20 cellular contexts compared by ENCODE assay signal in genomic region chr4:82802906-82803305, GRCh38. TPM values are rescaled to one million over a fixed set of nuclear protein-coding genes. Genes with fewer than 3 reads are reported as not detected.
"Had no signal": no experiment of that assay in that cellular context is flagged by ENCODE, and none has a peak within 500 bp of the region (broad histone marks: within the 10 kb centered on the region; RNA-seq: fewer than 3 reads in every experiment).

No MANE protein-coding gene starts in this region.

- ATAC-seq: mucosa of descending colon had no signal

- H3K27me3 ChIP-seq: right atrium auricular region, thyroid gland had no signal

- H3K9me3 Mint-ChIP-seq: activated B cell treated with CpG ODN at 0.5 μM for 24 hours; activated CD4-positive, alpha-beta memory T cell treated with anti-CD3 and anti-CD28 coated beads for 36 hours; brain; memory B cell; neural crest cell had no signal

- H3K36me3 Mint-ChIP-seq: activated CD4-positive, alpha-beta memory T cell treated with anti-CD3 and anti-CD28 coated beads for 36 hours; brain; memory B cell; naive B cell had no signal

- H3K9me3 ChIP-seq: mucosa of descending colon, right atrium auricular region, thyroid gland had no signal

- H3K27ac Mint-ChIP-seq: activated B cell treated with CpG ODN at 0.5 μM for 24 hours; activated CD4-positive, alpha-beta memory T cell treated with anti-CD3 and anti-CD28 coated beads for 36 hours; brain; memory B cell; naive B cell; progenitor cell of endocrine pancreas had no signal

- DNase-seq: activated B cell treated with CpG ODN at 0.5 μM for 24 hours; activated CD4-positive, alpha-beta memory T cell treated with anti-CD3 and anti-CD28 coated beads for 36 hours; activated CD4-positive, alpha-beta T cell treated with anti-CD3 and anti-CD28 coated beads for 4 hours; activated naive CD4-positive, alpha-beta T cell treated with Interleukin-2 at 50 U/mL for 16 hours; activated T-cell treated with anti-CD3 and anti-CD28 coated beads for 4 hours; anterior cingulate cortex; caudate nucleus; mucosa of descending colon; naive B cell; stimulated activated CD4-positive, alpha-beta T cell treated with anti-CD3 and anti-CD28 coated beads, Interleukin-12 subunit alpha, Interleukin-12 subunit beta, amount 100 ng/mL, for 4 hours; stimulated activated CD4-positive, alpha-beta T cell treated with anti-CD3 and anti-CD28 coated beads, Interleukin-1b, Interleukin-23, amount 100 ng/mL, for 48 hours; stimulated activated CD8-positive, alpha-beta memory T cell treated with anti-CD3 and anti-CD28 coated beads, Interleukin-4, amount 100 ng/mL, for 48 hours; stimulated activated naive CD4-positive, alpha-beta T cell; T-helper 2 cell; thyroid gland had no signal

- H3K36me3 ChIP-seq: right atrium auricular region, thyroid gland had no signal

- H3K27ac ChIP-seq: right atrium auricular region, thyroid gland had no signal

- H3K4me3 ChIP-seq: mucosa of descending colon, right atrium auricular region, thyroid gland had no signal

- H3K4me3 Mint-ChIP-seq: activated B cell treated with CpG ODN at 0.5 μM for 24 hours; activated CD4-positive, alpha-beta memory T cell treated with anti-CD3 and anti-CD28 coated beads for 36 hours; brain; memory B cell; naive B cell; neural crest cell had no signal

RNA-seq across cellular contexts. Expression of gene SCD5, which starts 4.3 kb away (rescaled TPM):
- total RNA-seq: activated B cell treated with CpG ODN at 0.5 μM for 24 hours had no signal
